In genomic region chr11:36186797-36187196, GRCh38 we compare ENCODE assay signal across 16 cellular contexts.
DNase-seq lines count a peak whose midpoint lies in the region; ATAC-seq, FAIRE-seq and TF ChIP-seq lines count a peak whose summit lies in the region.
"Had no signal": no experiment of that assay in that cellular context is flagged by ENCODE, and none has a peak within 500 bp of the region (broad histone marks: within the 10 kb centered on the region; RNA-seq: fewer than 3 reads in every experiment).

No MANE protein-coding gene starts in this region.

- H3K36me3 ChIP-seq in astrocyte (ENCODE audit: insufficient read depth, low read length), result no peaks in the 10 kb centered on the region

- H3K4me1 ChIP-seq in astrocyte (ENCODE audit: insufficient read depth, low read length), result peaks cover 7% of the 10 kb centered on the region

- no peak overlapping the region for H3K4me2 ChIP-seq in astrocyte (ENCODE audit: low read length)
- H3K4me2 ChIP-seq: GM23338 had no signal

- H3K36me3 Mint-ChIP-seq in astrocyte (ENCODE audit: low read depth, unreplicated experiment), result peaks cover 12% of the 10 kb centered on the region
- H3K36me3 Mint-ChIP-seq in nephron (ENCODE audit: low read depth), result peaks cover 15% of the 10 kb centered on the region

- H3K27ac ChIP-seq in astrocyte (ENCODE audit: low read depth, low read length), result no peak overlapping the region

- H3K4me3 Mint-ChIP-seq in astrocyte (ENCODE audit: unreplicated experiment) (peak overlapping the region; percentile 14), nephron (no peak overlapping the region)
- H3K4me3 Mint-ChIP-seq: B cell; CD4-positive, alpha-beta T cell; GM23338; T-helper 1 cell treated with Interleukin-12 subunit alpha and Interleukin-12 subunit beta and Interleukin-4 antibody, amounts not matched to agents 30 μg/mL and 1 μg/mL, for 36 hours had no signal

- H3K27me3 ChIP-seq in astrocyte (ENCODE audit: insufficient read depth, low read length), result no peaks in the 10 kb centered on the region

- no peak for FAIRE-seq in astrocyte (lab: Jason Lieb, UNC)

- H2AFZ ChIP-seq in astrocyte (ENCODE audit: low read depth, low read length), result no peak overlapping the region
- H2AFZ ChIP-seq: GM23338 had no signal

- no peak overlapping the region for H3K4me3 ChIP-seq in astrocyte (ENCODE audit: insufficient read depth, low read depth, low read length)
- H3K4me3 ChIP-seq: GM23338 had no signal

- H3K27ac Mint-ChIP-seq in astrocyte (ENCODE audit: unreplicated experiment) (no peak overlapping the region), nephron (peak overlapping the region in 2 of 3 experiments; percentile 8 to 89)
- H3K27ac Mint-ChIP-seq: B cell; CD4-positive, alpha-beta T cell; GM23338; T-helper 1 cell treated with Interleukin-12 subunit alpha and Interleukin-12 subunit beta and Interleukin-4 antibody, amounts not matched to agents 30 μg/mL and 1 μg/mL, for 36 hours had no signal

- no peaks in the 10 kb centered on the region for H3K79me2 ChIP-seq in astrocyte (ENCODE audit: insufficient read depth, low read length)

- ATAC-seq in HG02885 (IDR thresholded peaks at IDR 0.05; ENCODE audit: poor library complexity, unreplicated experiment) (peak; percentile 54), GM18873 (IDR thresholded peaks at IDR 0.05; ENCODE audit: low FRiP score, unreplicated experiment) (no peak), GM21367 (IDR thresholded peaks at IDR 0.05; ENCODE audit: unreplicated experiment) (no peak)
- ATAC-seq: GM23338, HCT116 had no signal

- H3K9me3 Mint-ChIP-seq in astrocyte (ENCODE audit: unreplicated experiment) (no peaks in the 10 kb centered on the region), nephron (no peaks in the 10 kb centered on the region)
- H3K9me3 Mint-ChIP-seq: CD4-positive, alpha-beta T cell; GM23338; T-helper 1 cell treated with Interleukin-12 subunit alpha and Interleukin-12 subunit beta and Interleukin-4 antibody, amounts not matched to agents 30 μg/mL and 1 μg/mL, for 36 hours had no signal

- H3K4me1 Mint-ChIP-seq in astrocyte (ENCODE audit: low read depth, unreplicated experiment) (peaks cover 23% of the 10 kb centered on the region), nephron (peaks cover 46% of the 10 kb centered on the region)
- H3K4me1 Mint-ChIP-seq: B cell had no signal

- no peak for TF ChIP-seq CTCF in astrocyte (IDR thresholded peaks at IDR 0.05; ENCODE audit: insufficient read depth, low read depth, low read length)
- TF ChIP-seq CTCF in nephron (IDR thresholded peaks at IDR 0.05; ENCODE audit: unreplicated experiment in 3 of 3), result no peak

- H3K9ac ChIP-seq in astrocyte (ENCODE audit: low read length), result no peak overlapping the region

- DNase-seq in NCI-H146 (lab: John Stamatoyannopoulos, UW) (peak; percentile 67), astrocyte (ENCODE audit: low read depth) (no peak), activated T-cell treated with anti-CD3 and anti-CD28 coated beads for 4 hours (no peak)
- no peak for DNase-seq in activated T-cell treated with anti-CD3 and anti-CD28 coated beads, Interleukin-2, amount 50 U/mL, for 48 hours
- DNase-seq: CD4-positive, alpha-beta T cell; DMS53; NCI-H774; SHP77 treated with DMSO at 0.1 percent for 48 hours had no signal

- H4K20me1 ChIP-seq in astrocyte (ENCODE audit: insufficient read depth, low read length), result no peaks in the 10 kb centered on the region

- no peaks in the 10 kb centered on the region for H3K9me3 ChIP-seq in astrocyte (ENCODE audit: insufficient read depth, low read depth, low read length)

- H3K27me3 Mint-ChIP-seq in astrocyte (ENCODE audit: low read depth, unreplicated experiment), result peaks cover 3% of the 10 kb centered on the region
- H3K27me3 Mint-ChIP-seq in nephron (ENCODE audit: low read depth), result no peaks in the 10 kb centered on the region
